In the genomic region with DNA sequence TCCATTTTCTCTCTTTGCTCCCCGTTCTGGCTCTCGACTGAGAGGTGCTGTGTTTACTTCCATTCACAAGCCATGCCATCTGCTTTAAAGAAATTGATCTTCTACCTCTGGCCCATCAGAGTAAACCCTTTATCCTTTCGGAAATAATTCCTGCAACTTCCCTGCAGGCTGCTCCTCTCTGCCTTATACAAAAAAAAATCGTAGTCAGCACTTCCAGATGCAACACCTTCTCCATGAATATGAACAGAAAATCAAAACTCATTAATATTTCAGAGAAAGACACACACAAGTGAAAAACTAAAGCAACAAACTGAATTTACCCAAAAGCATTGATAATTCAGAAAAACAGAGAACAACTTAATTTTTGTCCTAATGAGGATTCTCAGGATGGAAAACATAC, we compare ENCODE assay signal across 28 cellular contexts.
"Had no signal": no experiment of that assay in that cellular context is flagged by ENCODE, and none has a peak within 500 bp of the region (broad histone marks: within the 10 kb centered on the region; RNA-seq: fewer than 3 reads in every experiment).

No MANE protein-coding gene starts in this region.

- H3K9me3 ChIP-seq: left ventricle myocardium inferior, neutrophil, right atrium auricular region, testis, thyroid gland, transverse colon, upper lobe of left lung, vagina had no signal

- H3K27me3 Mint-ChIP-seq: naive B cell; progenitor cell of endocrine pancreas; stimulated activated naive B cell treated with anti-CD40 and anti-IgM and Interleukin-4, amounts not matched to agents 10 μg/mL and 1 μg/mL and 100 μg/mL, for 72 hours had no signal

- H3K4me1 ChIP-seq: left ventricle myocardium inferior, neural progenitor cell, parathyroid adenoma, right atrium auricular region, stomach, transverse colon, upper lobe of left lung, vagina had no signal

- ATAC-seq: natural killer cell; sciatic nerve; stimulated activated naive B cell treated with anti-CD40 and anti-IgM and Interleukin-4, amounts not matched to agents 10 μg/mL and 1 μg/mL and 100 μg/mL, for 72 hours; stimulated activated naive CD8-positive, alpha-beta T cell treated with anti-CD3 and anti-CD28 coated beads, Interleukin-15, Interleukin-2, amounts not matched to agents 100 U/mL and 50 U/mL, for 24 hours had no signal

- H3K36me3 Mint-ChIP-seq: mesothelial cell of epicardium; naive B cell; neural progenitor cell; stimulated activated naive B cell treated with anti-CD40 and anti-IgM and Interleukin-4, amounts not matched to agents 10 μg/mL and 1 μg/mL and 100 μg/mL, for 72 hours had no signal

- H3K4me2 ChIP-seq: neural progenitor cell had no signal

- H3K36me3 ChIP-seq: left ventricle myocardium inferior, neural progenitor cell, neutrophil, right atrium auricular region, stomach, thyroid gland, transverse colon, upper lobe of left lung, vagina had no signal

- H3K9me3 Mint-ChIP-seq: mesothelial cell of epicardium, nephron progenitor cell, neural progenitor cell had no signal

- DNase-seq: islet precursor cell; left ventricle myocardium inferior; mesendoderm; naive B cell; natural killer cell; nephron progenitor cell; occipital lobe; stimulated activated CD4-positive, alpha-beta T cell treated with anti-CD3 and anti-CD28 coated beads, Interleukin-12 subunit alpha, Interleukin-12 subunit beta, amount 100 ng/mL, for 4 hours; stimulated activated CD4-positive, alpha-beta T cell treated with anti-CD3 and anti-CD28 coated beads, Interleukin-15, amount 100 ng/mL, for 24 hours; stimulated activated CD4-positive, alpha-beta T cell treated with anti-CD3 and anti-CD28 coated beads, Interleukin-2, amount 100 ng/mL, for 24 hours; stimulated activated CD4-positive, alpha-beta T cell treated with anti-CD3 and anti-CD28 coated beads, Interleukin-4, amount 100 ng/mL, for 1 hour; stimulated activated naive B cell treated with anti-CD40 and anti-IgM and Interleukin-4, amounts not matched to agents 10 μg/mL and 1 μg/mL and 100 μg/mL, for 72 hours; stimulated activated naive CD8-positive, alpha-beta T cell treated with anti-CD3 and anti-CD28 coated beads, Interleukin-15, Interleukin-2, amounts not matched to agents 100 U/mL and 50 U/mL, for 24 hours; stomach; transverse colon; upper lobe of left lung had no signal

- H2AFZ ChIP-seq: neural progenitor cell, parathyroid adenoma had no signal

- H3K4me3 Mint-ChIP-seq: mesothelial cell of epicardium; naive B cell; natural killer cell; nephron progenitor cell; neural progenitor cell; stimulated activated naive B cell treated with anti-CD40 and anti-IgM and Interleukin-4, amounts not matched to agents 10 μg/mL and 1 μg/mL and 100 μg/mL, for 72 hours had no signal

- H3K27ac Mint-ChIP-seq: mesothelial cell of epicardium; naive B cell; natural killer cell; nephron progenitor cell; neural progenitor cell; progenitor cell of endocrine pancreas; stimulated activated naive B cell treated with anti-CD40 and anti-IgM and Interleukin-4, amounts not matched to agents 10 μg/mL and 1 μg/mL and 100 μg/mL, for 72 hours had no signal

- H3K4me3 ChIP-seq: left ventricle myocardium inferior, lung, neural progenitor cell, right atrium auricular region, skin epidermis, stomach, testis, thyroid gland, transverse colon, upper lobe of left lung, vagina had no signal

- H3K27ac ChIP-seq: left ventricle myocardium inferior, neural progenitor cell, neutrophil, parathyroid adenoma, right atrium auricular region, skin epidermis, stomach, testis, thyroid gland, transverse colon, upper lobe of left lung, vagina had no signal

- H3K27me3 ChIP-seq: neural progenitor cell, neutrophil, right atrium auricular region, stomach, testis, thyroid gland, transverse colon, upper lobe of left lung, vagina had no signal

- H3K4me1 Mint-ChIP-seq: naive B cell; natural killer cell; nephron progenitor cell; neural progenitor cell; stimulated activated naive B cell treated with anti-CD40 and anti-IgM and Interleukin-4, amounts not matched to agents 10 μg/mL and 1 μg/mL and 100 μg/mL, for 72 hours had no signal

- H3K9ac ChIP-seq: neural progenitor cell, parathyroid adenoma had no signal
